In genomic region chr15:88331291-88331690, GRCh38 we compare ENCODE assay signal across 9 cellular contexts.
A peak's percentile ranks its signal among the peaks of the same experiment; 100 is the strongest.
DNase-seq lines count a peak whose midpoint lies in the region; ATAC-seq and TF ChIP-seq lines count a peak whose summit lies in the region.
"Had no signal": no experiment of that assay in that cellular context is flagged by ENCODE, and none has a peak within 500 bp of the region (broad histone marks: within the 10 kb centered on the region; RNA-seq: fewer than 3 reads in every experiment).

No MANE protein-coding gene starts in this region.

- WGBS in tibial nerve, 2 donors: 9 to 27% methylated on average over 8 of the region's 8 CpGs

- CTCF ChIA-PET in WTC11 (lab: Charles Lee): interaction anchor here (0.5 to 2.5 kb wide), 43 partner anchors 9 to 519 kb away, joined by 3 to 39 read pairs (median 6); no protein-coding TSS in a partner anchor

- no peak for TF ChIP-seq POLR2A in tibial nerve (IDR thresholded peaks at IDR 0.05)

- TF ChIP-seq EP300 in tibial nerve (IDR thresholded peaks at IDR 0.05): no peak

- H3K9me2 ChIP-seq in Loucy (replicated peaks; ENCODE audit: low read depth, low read length): no peaks in the 10 kb centered on the region

- no peaks in the 10 kb centered on the region for H3K27me3 ChIP-seq in Loucy (ENCODE audit: insufficient read depth, low read length, poor library complexity, severe bottlenecking)
- H3K27me3 ChIP-seq in tibial nerve: no peaks in the 10 kb centered on the region

- no peaks in the 10 kb centered on the region; the same call in 1 of the 2 replicates for H3K27me3 Mint-ChIP-seq in WTC11 (ENCODE audit: low read depth)
- H3K27me3 Mint-ChIP-seq in stimulated activated memory B cell treated with anti-CD40 and anti-IgM and Interleukin-4, amounts not matched to agents 10 μg/mL and 1 μg/mL and 100 μg/mL, for 72 hours: peaks cover 23% of the 10 kb centered on the region

- POLR2A ChIA-PET in WTC11 (lab: Charles Lee): no interaction called here

- H2AFZ ChIP-seq in Loucy (ENCODE audit: low read length): no peak overlapping the region

- no peaks in the 10 kb centered on the region for H3K79me2 ChIP-seq in Loucy (ENCODE audit: insufficient read depth, low read length)

- H3K4me3 Mint-ChIP-seq in WTC11: no peak overlapping the region
- H3K4me3 Mint-ChIP-seq in stimulated activated memory B cell treated with anti-CD40 and anti-IgM and Interleukin-4, amounts not matched to agents 10 μg/mL and 1 μg/mL and 100 μg/mL, for 72 hours: no peak overlapping the region

- TF ChIP-seq CTCF in Loucy (conservative IDR thresholded peaks at IDR 0.05; ENCODE audit: low read length): peak; percentile 84
- TF ChIP-seq CTCF in WTC11 (IDR thresholded peaks at IDR 0.05): peak; percentile 77
- peak; percentile 48 for TF ChIP-seq CTCF in fibroblast of pulmonary artery (IDR thresholded peaks at IDR 0.05; ENCODE audit: low read length, missing control alignments)
- TF ChIP-seq CTCF in tibial nerve (IDR thresholded peaks at IDR 0.05): no peak

- H3K9me3 ChIP-seq in Loucy (ENCODE audit: insufficient read depth, low read depth, low read length): no peaks in the 10 kb centered on the region
- H3K9me3 ChIP-seq in tibial nerve: no peaks in the 10 kb centered on the region

- no peak overlapping the region for H3K27ac Mint-ChIP-seq in WTC11
- no peak overlapping the region for H3K27ac Mint-ChIP-seq in stimulated activated memory B cell treated with anti-CD40 and anti-IgM and Interleukin-4, amounts not matched to agents 10 μg/mL and 1 μg/mL and 100 μg/mL, for 72 hours

- no peaks in the 10 kb centered on the region for H3K36me3 Mint-ChIP-seq in WTC11
- no peaks in the 10 kb centered on the region for H3K36me3 Mint-ChIP-seq in stimulated activated memory B cell treated with anti-CD40 and anti-IgM and Interleukin-4, amounts not matched to agents 10 μg/mL and 1 μg/mL and 100 μg/mL, for 72 hours

- no peaks in the 10 kb centered on the region for H3K4me1 Mint-ChIP-seq in WTC11
- no peaks in the 10 kb centered on the region for H3K4me1 Mint-ChIP-seq in stimulated activated memory B cell treated with anti-CD40 and anti-IgM and Interleukin-4, amounts not matched to agents 10 μg/mL and 1 μg/mL and 100 μg/mL, for 72 hours

- H3K4me1 ChIP-seq in Loucy (ENCODE audit: insufficient read depth, low read length, poor library complexity, severe bottlenecking): no peaks in the 10 kb centered on the region
- H3K4me1 ChIP-seq in tibial nerve: no peaks in the 10 kb centered on the region

- no peak overlapping the region for H3K27ac ChIP-seq in tibial nerve

- no peaks in the 10 kb centered on the region for H3K9me3 Mint-ChIP-seq in WTC11
- no peaks in the 10 kb centered on the region for H3K9me3 Mint-ChIP-seq in stimulated activated memory B cell treated with anti-CD40 and anti-IgM and Interleukin-4, amounts not matched to agents 10 μg/mL and 1 μg/mL and 100 μg/mL, for 72 hours

- H4K20me1 ChIP-seq in Loucy (ENCODE audit: insufficient read depth, low read length, poor library complexity, severe bottlenecking): no peaks in the 10 kb centered on the region

- DNase-seq in COLO668 (lab: John Stamatoyannopoulos, UW; ENCODE audit: unreplicated experiment) (peak; percentile 42), GM19240 (ENCODE audit: insufficient read length, low spot score) (peak; percentile 38), WTC11 (ENCODE audit: low spot score) (peak; percentile 91), fibroblast of pulmonary artery (ENCODE audit: low read depth) (peak; percentile 31), tibial nerve (ENCODE audit: low spot score in 2 of 2) (no peak)
- DNase-seq in stimulated activated CD4-positive, alpha-beta T cell treated with anti-CD3 and anti-CD28 coated beads, Interleukin-4, amount 100 ng/mL, for 24 hours: peak; percentile 29

- H3K9ac ChIP-seq in Loucy (ENCODE audit: low read depth, low read length, poor library complexity, severe bottlenecking): no peak overlapping the region

- H3K4me3 ChIP-seq in Loucy (ENCODE audit: low read length, poor library complexity, severe bottlenecking): no peak overlapping the region
- H3K4me3 ChIP-seq in fibroblast of pulmonary artery (replicated peaks; ENCODE audit: low read depth, low read length): no peak overlapping the region
- no peak overlapping the region for H3K4me3 ChIP-seq in tibial nerve
- H3K4me3 ChIP-seq: lung had no signal

- H3K4me2 ChIP-seq in Loucy (ENCODE audit: low read depth, low read length, poor library complexity, severe bottlenecking): no peak overlapping the region

- no peaks in the 10 kb centered on the region for H3F3A ChIP-seq in Loucy (ENCODE audit: low read depth)

- H3K36me3 ChIP-seq in Loucy (ENCODE audit: insufficient read depth, low read length) (no peaks in the 10 kb centered on the region), tibial nerve (no peaks in the 10 kb centered on the region)

- ATAC-seq in WTC11: peak; percentile 97
- ATAC-seq in stimulated activated memory B cell treated with anti-CD40 and anti-IgM and Interleukin-4, amounts not matched to agents 10 μg/mL and 1 μg/mL and 100 μg/mL, for 72 hours: no peak

TF ChIP-seq in WTC11, 78 proteins besides CTCF, POLR2A, EP300 and RAD21:
- no peak for TF ChIP-seq ELF4 (CRISPR knock-in tag; IDR thresholded peaks at IDR 0.05; ENCODE audit: low read depth)
- 0 out of 2 replicates have a peak, but pooled peaks have one; percentile 21 for TF ChIP-seq ZNF396 (CRISPR knock-in tag; IDR thresholded peaks at IDR 0.05; ENCODE audit: borderline replicate concordance)
- no peak for TF ChIP-seq CBFB (CRISPR knock-in tag; IDR thresholded peaks at IDR 0.05; ENCODE audit: low read depth)
- no peak for TF ChIP-seq ATF6 (CRISPR knock-in tag; IDR thresholded peaks at IDR 0.05)
- TF ChIP-seq NR3C1 (CRISPR knock-in tag; conservative IDR thresholded peaks at IDR 0.05; ENCODE audit: low read depth): no peak
- TF ChIP-seq MXD4 (CRISPR knock-in tag; IDR thresholded peaks at IDR 0.05; ENCODE audit: borderline replicate concordance): no peak
- no peak for TF ChIP-seq ZNF423 (CRISPR knock-in tag; IDR thresholded peaks at IDR 0.05)

Comparison
In these comparisons a context has a peak if more than half of its experiments do, and no peak if none do; other contexts are left out.
1. DNase-seq: peak in COLO668 (single experiment), GM19240 (single experiment), WTC11 (single experiment), fibroblast of pulmonary artery (single experiment) and stimulated activated CD4-positive, alpha-beta T cell treated with anti-CD3 and anti-CD28 coated beads, Interleukin-4, amount 100 ng/mL, for 24 hours (single experiment); none in tibial nerve (0 of 2).
2. CTCF ChIP-seq: peak in Loucy (single experiment), WTC11 (single experiment) and fibroblast of pulmonary artery (single experiment); none in tibial nerve (0 of 5).